ENCODE assay signal across 20 cellular contexts in genomic region chr12:2317819-2318218, GRCh38.
A peak's percentile ranks its signal among the peaks of the same experiment; 100 is the strongest.
DNase-seq lines count a peak whose midpoint lies in the region; TF ChIP-seq lines count a peak whose summit lies in the region.
"Had no signal": no experiment of that assay in that cellular context is flagged by ENCODE, and none has a peak within 500 bp of the region (broad histone marks: within the 10 kb centered on the region; RNA-seq: fewer than 3 reads in every experiment).

No MANE protein-coding gene starts in this region.

- H3K4me3 Mint-ChIP-seq in T-helper 1 cell treated with Interleukin-12 subunit alpha and Interleukin-12 subunit beta and Interleukin-4 antibody, amounts not matched to agents 30 μg/mL and 1 μg/mL, for 36 hours, result no peak overlapping the region
- no peak overlapping the region for H3K4me3 Mint-ChIP-seq in neural progenitor cell
- H3K4me3 Mint-ChIP-seq: CD4-positive, alpha-beta T cell; IgD-negative memory B cell had no signal

- H2AFZ ChIP-seq in neural progenitor cell (replicated peaks), result no peak overlapping the region

- H3K27me3 ChIP-seq in brain microvascular endothelial cell (replicated peaks) (no peaks in the 10 kb centered on the region), neural progenitor cell (no peaks in the 10 kb centered on the region), stomach smooth muscle (ENCODE audit: control insufficient read depth in 1 of 2, insufficient read depth in 2 of 2, low read length in 2 of 2) (no peaks in the 10 kb centered on the region)

- no peaks in the 10 kb centered on the region for H4K20me1 ChIP-seq in neural progenitor cell (ENCODE audit: low read depth)

- H3K9ac ChIP-seq in neural progenitor cell (no peak overlapping the region), stomach smooth muscle (ENCODE audit: low read length in 2 of 2) (no peak overlapping the region)
- H3K9ac ChIP-seq: SK-N-SH had no signal

- H3F3A ChIP-seq in neural progenitor cell (ENCODE audit: low read depth), result no peaks in the 10 kb centered on the region

- DNase-seq in T-helper 1 cell (no peak), brain microvascular endothelial cell (no peak), neural progenitor cell (ENCODE audit: low spot score) (no peak), NCI-H226 (no peak), COLO668 (lab: John Stamatoyannopoulos, UW; ENCODE audit: unreplicated experiment) (no peak)
- DNase-seq in activated effector memory CD4-positive, alpha-beta T cell treated with anti-CD3 and anti-CD28 coated beads, Interleukin-2, amount 50 U/mL, for 16 hours, result no peak
- DNase-seq: CD4-positive, alpha-beta T cell; HCEC 1CT; Karpas-422; NCI-H1417 treated with DMSO at 0.1 percent for 48 hours; NCI-H187 treated with DMSO at 0.1 percent for 48 hours; NCI-H2171 treated with DMSO at 0.1 percent for 48 hours; NCI-H510A; NCI-H774; OCI-M1; SHP77 treated with DMSO at 0.1 percent for 48 hours; SK-N-SH had no signal

- TF ChIP-seq CTCF in brain microvascular endothelial cell (IDR thresholded peaks at IDR 0.05; ENCODE audit: low read depth, low read length, missing control alignments), result peak; percentile 24
- peak; percentile 36 for TF ChIP-seq CTCF in neural progenitor cell (IDR thresholded peaks at IDR 0.05)

- H3K4me2 ChIP-seq in neural progenitor cell, result no peak overlapping the region
- H3K4me2 ChIP-seq: SK-N-SH had no signal

- peaks cover 10% of the 10 kb centered on the region for H3K27me3 Mint-ChIP-seq in T-helper 1 cell treated with Interleukin-12 subunit alpha and Interleukin-12 subunit beta and Interleukin-4 antibody, amounts not matched to agents 30 μg/mL and 1 μg/mL, for 36 hours (ENCODE audit: low read depth)
- H3K27me3 Mint-ChIP-seq in neural progenitor cell (ENCODE audit: insufficient read depth, low read depth), result peaks cover 5% of the 10 kb centered on the region

- H3K27ac ChIP-seq in brain microvascular endothelial cell (no peak overlapping the region), neural progenitor cell (no peak overlapping the region), stomach smooth muscle (ENCODE audit: low read length) (peak overlapping the region; percentile 41)

- H3K36me3 Mint-ChIP-seq in T-helper 1 cell treated with Interleukin-12 subunit alpha and Interleukin-12 subunit beta and Interleukin-4 antibody, amounts not matched to agents 30 μg/mL and 1 μg/mL, for 36 hours (ENCODE audit: low read depth), result no peaks in the 10 kb centered on the region
- H3K36me3 Mint-ChIP-seq in neural progenitor cell, result no peaks in the 10 kb centered on the region

- peaks cover 2% of the 10 kb centered on the region for H3K4me1 Mint-ChIP-seq in T-helper 1 cell treated with Interleukin-12 subunit alpha and Interleukin-12 subunit beta and Interleukin-4 antibody, amounts not matched to agents 30 μg/mL and 1 μg/mL, for 36 hours (ENCODE audit: low read depth)
- H3K4me1 Mint-ChIP-seq in neural progenitor cell, result peaks cover 16% of the 10 kb centered on the region

- no peaks in the 10 kb centered on the region for H3K9me3 Mint-ChIP-seq in T-helper 1 cell treated with Interleukin-12 subunit alpha and Interleukin-12 subunit beta and Interleukin-4 antibody, amounts not matched to agents 30 μg/mL and 1 μg/mL, for 36 hours
- H3K9me3 Mint-ChIP-seq in neural progenitor cell, result no peaks in the 10 kb centered on the region
- H3K9me3 Mint-ChIP-seq: CD4-positive, alpha-beta T cell had no signal

- no peaks in the 10 kb centered on the region for H3K36me3 ChIP-seq in brain microvascular endothelial cell (replicated peaks)
- no peaks in the 10 kb centered on the region for H3K36me3 ChIP-seq in neural progenitor cell
- H3K36me3 ChIP-seq in stomach smooth muscle (ENCODE audit: control insufficient read depth in 2 of 2, insufficient read depth in 2 of 2, low read length in 2 of 2), result no peaks in the 10 kb centered on the region

- H3K9me3 ChIP-seq in neural progenitor cell (ENCODE audit: low read depth) (no peaks in the 10 kb centered on the region), stomach smooth muscle (ENCODE audit: control insufficient read depth in 2 of 2, low read length in 2 of 2) (no peaks in the 10 kb centered on the region)
- H3K9me3 ChIP-seq: SK-N-SH had no signal

- H3K4me3 ChIP-seq in brain microvascular endothelial cell (ENCODE audit: low read depth, low read length) (no peak overlapping the region), neural progenitor cell (no peak overlapping the region), stomach smooth muscle (ENCODE audit: low read length in 2 of 2) (no peak overlapping the region)

- no peaks in the 10 kb centered on the region for H3K79me2 ChIP-seq in neural progenitor cell (ENCODE audit: low read depth)

- in situ Hi-C loops in brain microvascular endothelial cell (cut with HindIII; ENCODE audit: low pct_ligation_motif_present, low sequenced_read_pairs), result no loop called here

- H3K4me1 ChIP-seq in neural progenitor cell (peaks cover 19% of the 10 kb centered on the region), stomach smooth muscle (ENCODE audit: control insufficient read depth, insufficient read depth, low read length) (peaks cover 48% of the 10 kb centered on the region)

- peak overlapping the region; percentile 43 for H3K27ac Mint-ChIP-seq in T-helper 1 cell treated with Interleukin-12 subunit alpha and Interleukin-12 subunit beta and Interleukin-4 antibody, amounts not matched to agents 30 μg/mL and 1 μg/mL, for 36 hours
- H3K27ac Mint-ChIP-seq in neural progenitor cell, result peak overlapping the region; percentile 55
- H3K27ac Mint-ChIP-seq: CD4-positive, alpha-beta T cell had no signal
